Comparison of ENCODE assay signal across 9 cellular contexts in the genomic region with DNA sequence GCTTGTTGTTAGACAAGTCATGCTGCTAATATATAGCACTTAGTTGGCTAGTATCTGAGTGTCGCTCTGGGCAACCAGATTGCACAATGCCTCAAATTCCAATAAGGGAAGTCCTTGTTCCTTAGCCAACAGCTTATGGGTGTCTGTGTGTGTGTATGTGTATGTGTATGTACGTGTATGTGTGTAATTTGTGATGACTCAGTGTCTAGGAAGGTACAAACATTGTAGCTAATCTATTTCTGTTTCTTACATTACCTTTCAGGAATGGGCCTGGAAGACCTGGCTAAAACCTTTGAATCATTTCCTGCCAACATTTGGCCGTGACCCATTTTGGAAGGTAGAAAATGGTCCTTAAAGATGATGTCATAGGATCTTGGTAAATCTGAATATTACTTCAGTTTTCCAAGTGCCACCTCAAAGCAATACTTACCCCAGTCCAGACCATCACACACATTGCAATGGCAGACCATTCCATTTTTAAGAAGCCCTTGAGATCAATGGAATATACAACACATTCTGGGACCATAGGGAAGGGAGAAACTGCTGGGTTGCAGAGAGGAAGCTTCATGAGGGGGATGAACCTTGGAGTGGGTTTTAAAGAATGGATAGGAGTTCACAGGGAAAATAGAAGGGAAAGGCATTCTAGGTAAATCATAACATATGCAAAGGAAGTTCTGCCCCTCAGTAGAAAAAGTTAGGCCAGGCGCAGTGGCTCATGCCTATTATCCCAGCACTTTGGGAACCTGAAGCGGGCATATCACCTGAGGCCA. TPM values are rescaled to one million over a fixed set of nuclear protein-coding genes. Genes with fewer than 3 reads are reported as not detected.
DNase-seq lines count a peak whose midpoint lies in the region; ATAC-seq lines count a peak whose summit lies in the region.
"Had no signal": no experiment of that assay in that cellular context is flagged by ENCODE, and none has a peak within 500 bp of the region (broad histone marks: within the 10 kb centered on the region; RNA-seq: fewer than 3 reads in every experiment).

No MANE protein-coding gene starts in this region.

- H3K4me2 ChIP-seq in GM23248 (ENCODE audit: unreplicated experiment) (peak overlapping the region; percentile 51), trophoblast cell (ENCODE audit: low read length) (peak overlapping the region; percentile 31)
- H3K4me2 ChIP-seq: KMS-11 had no signal

- H3K4me3 ChIP-seq in GM23248, result no peak overlapping the region
- no peak overlapping the region for H3K4me3 ChIP-seq in trophoblast cell (ENCODE audit: low read depth, low read length)

- 40 to 42% methylated on average over 5 of the region's 5 CpGs for WGBS in GM23248 (ENCODE audit: low coverage in 1 of 2, low lambda C conversion rate in 2 of 2, missing lambda C conversion rate in 2 of 2), 2 experiments
- WGBS in trophoblast cell (ENCODE audit: extremely low coverage, insufficient coverage, insufficient read length), result no CpG with 5 or more reads among the region's 5 CpGs

- H2BK5ac ChIP-seq in trophoblast cell (ENCODE audit: low read depth, low read length, poor library complexity), result peak overlapping the region; percentile 13

- DNase-seq in GM23248, result peak; percentile 96
- peak; percentile 95 for DNase-seq in SK-MEL-5 (ENCODE audit: low read depth, low spot score)
- DNase-seq in fibroblast of the conjunctiva (ENCODE audit: low read depth), result peak; percentile 97
- DNase-seq in trophoblast cell, result peak; percentile 98 to 100
- no peak for DNase-seq in NCI-H510A treated with DMSO at 0.1 percent for 48 hours (lab: John Stamatoyannopoulos, UW)
- DNase-seq in SK-N-DZ (ENCODE audit: low spot score), result no peak
- no peak for DNase-seq in DMS 273 (lab: John Stamatoyannopoulos, UW; ENCODE audit: unreplicated experiment)

- in situ Hi-C loops in GM23248 (cut with MboI), result no loop called here
- in situ Hi-C loops in SK-MEL-5 (cut with HindIII; ENCODE audit: low pct_unique_long_range_greater_than_20kb, low sequenced_read_pairs), result no loop called here

- H3K9ac ChIP-seq in GM23248 (peak overlapping the region; percentile 59), trophoblast cell (ENCODE audit: low read length) (no peak overlapping the region)
- H3K9ac ChIP-seq: KMS-11 had no signal

- no peaks in the 10 kb centered on the region for H3K9me2 ChIP-seq in GM23248 (ENCODE audit: insufficient read depth)

- H2AFZ ChIP-seq in GM23248, result no peak overlapping the region
- H2AFZ ChIP-seq in trophoblast cell (ENCODE audit: insufficient read depth, low read length, poor library complexity), result no peak overlapping the region

- H3K27me3 ChIP-seq in GM23248 (replicated peaks; ENCODE audit: insufficient read depth) (no peaks in the 10 kb centered on the region), trophoblast cell (ENCODE audit: insufficient read depth, low read length) (no peaks in the 10 kb centered on the region)

- peak overlapping the region; percentile 77 for H2BK120ac ChIP-seq in trophoblast cell (ENCODE audit: insufficient read depth, low read length, poor library complexity)

- H3K9me3 ChIP-seq in GM23248 (ENCODE audit: low read depth) (no peaks in the 10 kb centered on the region), trophoblast cell (ENCODE audit: insufficient read depth, low read depth, low read length) (no peaks in the 10 kb centered on the region)

- peak overlapping the region; percentile 21 for H4K8ac ChIP-seq in trophoblast cell (ENCODE audit: low read depth, low read length)

- H3K79me2 ChIP-seq in GM23248 (ENCODE audit: insufficient read depth) (no peaks in the 10 kb centered on the region), trophoblast cell (ENCODE audit: control insufficient read depth, insufficient read depth, low read length, poor library complexity) (peaks cover 2% of the 10 kb centered on the region)

- peak overlapping the region; percentile 71 for H4K91ac ChIP-seq in trophoblast cell (ENCODE audit: low read depth, low read length)

- no peaks in the 10 kb centered on the region for H3K36me3 ChIP-seq in GM23248 (ENCODE audit: low read depth)
- peaks cover 23 to 41% of the 10 kb centered on the region in 2 experiments for H3K36me3 ChIP-seq in trophoblast cell (ENCODE audit: control insufficient read depth in 1 of 2, insufficient read depth in 2 of 2, low read length in 2 of 2)

- H2AK5ac ChIP-seq in trophoblast cell (ENCODE audit: low read length), result peak overlapping the region; percentile 20

- peak overlapping the region; percentile 79 for H3K27ac ChIP-seq in GM23248
- H3K27ac ChIP-seq in trophoblast cell (ENCODE audit: low read depth, low read length), result peak overlapping the region; percentile 96
- H3K27ac ChIP-seq: KMS-11 had no signal

- ATAC-seq in HG03108 (IDR thresholded peaks at IDR 0.05; ENCODE audit: unreplicated experiment), result no peak

- H3K23ac ChIP-seq in trophoblast cell (ENCODE audit: low read length), result no peak overlapping the region

- H4K12ac ChIP-seq in trophoblast cell (ENCODE audit: low read depth, low read length), result no peak overlapping the region

- H2BK12ac ChIP-seq in trophoblast cell (ENCODE audit: low read length), result peak overlapping the region; percentile 87

- H3K4me1 ChIP-seq in GM23248 (ENCODE audit: insufficient read depth) (peaks cover 47% of the 10 kb centered on the region), trophoblast cell (ENCODE audit: control insufficient read depth in 1 of 2, insufficient read depth in 2 of 2, low read length in 2 of 2) (peaks cover 25 to 34% of the 10 kb centered on the region in 2 experiments)

- peaks cover 45% of the 10 kb centered on the region for H3F3A ChIP-seq in GM23248 (ENCODE audit: insufficient read depth)

- peak overlapping the region; percentile 56 for H3K14ac ChIP-seq in trophoblast cell (ENCODE audit: low read length)

- H4K20me1 ChIP-seq in GM23248 (ENCODE audit: insufficient read depth), result no peaks in the 10 kb centered on the region

- H3K79me1 ChIP-seq in trophoblast cell (ENCODE audit: low read length), result peaks cover 20% of the 10 kb centered on the region

- H3K4ac ChIP-seq in trophoblast cell (ENCODE audit: low read depth, low read length), result peak overlapping the region; percentile 30

- H3K18ac ChIP-seq in trophoblast cell (ENCODE audit: low read length), result peak overlapping the region; percentile 64

RNA-seq across cellular contexts. Expression of a gene that starts 25.1 kb away (rescaled TPM):
- 4.2 and 4.3 TPM in 2 replicates for total RNA-seq in GM23248 (2014; rRNA removed; shearing (Covaris generic))
- polyA plus RNA-seq in GM23248 (2016; fragmentation: Nextera tagmentation; extraction: Ambion mirVana), result 2.9 and 3.0 TPM in 2 replicates
- 134 and 140 TPM in 2 replicates for total RNA-seq in SK-MEL-5 (2014; rRNA removed; shearing (Covaris generic))
- 90.5 and 117 TPM in 2 replicates for polyA plus RNA-seq in SK-MEL-5 (2015; cell fraction: cytosol; rRNA removed)
- 68.0 and 87.9 TPM in 2 replicates for polyA plus RNA-seq in SK-MEL-5 (2015; cell fraction: nucleus; rRNA removed)
- polyA plus RNA-seq in trophoblast cell (2013), result 46.4 and 47.9 TPM in 2 replicates
- polyA plus RNA-seq in SK-N-DZ (2014; cell fraction: cytosol; rRNA removed), result 0.14 and 0.31 TPM in 2 replicates
- polyA plus RNA-seq in SK-N-DZ (2014; cell fraction: nucleus; rRNA removed), result 0.13 and 0.14 TPM in 2 replicates

Comparison
In these comparisons a context has a peak if more than half of its experiments do, and no peak if none do; other contexts are left out.
1. DNase-seq: peak in GM23248 (single experiment), SK-MEL-5 (single experiment), fibroblast of the conjunctiva (single experiment) and trophoblast cell (2 of 2); none in NCI-H510A treated with DMSO at 0.1 percent for 48 hours (single experiment), SK-N-DZ (single experiment) and DMS 273 (single experiment).
2. RNA of a gene that starts 25.1 kb away (total RNA-seq): 134 to 140 TPM in SK-MEL-5; 4.2 to 4.3 TPM in GM23248; every median in the first group is over 10 times any median in the second.